ENCODE assay signal across 26 cellular contexts in the genomic region with DNA sequence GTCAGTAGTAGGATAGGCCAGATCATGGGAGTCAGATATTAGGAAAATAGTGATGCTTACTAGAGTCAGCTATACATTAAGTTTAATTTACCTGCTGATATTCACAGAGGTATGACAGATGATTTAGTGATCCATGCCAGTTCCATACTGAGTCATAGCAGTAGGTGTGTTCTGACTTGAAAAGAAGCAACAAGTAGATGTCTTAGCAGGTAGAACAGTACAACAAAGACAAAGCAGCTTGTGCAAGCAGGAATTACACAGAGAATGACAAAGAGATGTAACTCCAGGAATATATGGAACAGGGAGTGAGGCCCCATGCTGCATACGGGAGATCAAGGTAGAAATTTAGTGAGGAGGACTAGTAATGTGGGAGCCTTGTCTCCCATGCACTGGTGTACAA.
DNase-seq lines count a peak whose midpoint lies in the region; ATAC-seq, FAIRE-seq and TF ChIP-seq lines count a peak whose summit lies in the region.
"Had no signal": no experiment of that assay in that cellular context is flagged by ENCODE, and none has a peak within 500 bp of the region (broad histone marks: within the 10 kb centered on the region; RNA-seq: fewer than 3 reads in every experiment).

No MANE protein-coding gene starts in this region.

- peak; percentile 42 for DNase-seq in HPDE6-E6E7 (ENCODE audit: extremely low spot score)
- no peak for DNase-seq in RWPE2 (ENCODE audit: low spot score)
- DNase-seq in epithelial cell of prostate (ENCODE audit: low read depth, low spot score), result peak; percentile 81
- peak; percentile 85 for DNase-seq in keratinocyte (ENCODE audit: low read depth, low spot score)
- no peak for DNase-seq in NCI-H128 (lab: John Stamatoyannopoulos, UW; ENCODE audit: unreplicated experiment)
- DNase-seq in GM12891 (ENCODE audit: insufficient read length, low spot score), result no peak
- no peak for DNase-seq in stimulated activated CD8-positive, alpha-beta memory T cell treated with anti-CD3 and anti-CD28 coated beads, Interleukin-4, amount 100 ng/mL, for 48 hours
- DNase-seq: AML-193; CD4-positive, alpha-beta T cell; GOT3; HCEC 1CT; KBM-7; NCI-H1048; NCI-H1436; NCI-H187; NCI-H2081 treated with DMSO at 0.1 percent for 48 hours; NCI-H2171 treated with DMSO at 0.1 percent for 48 hours; NCI-H345; NCI-H510A treated with DMSO at 0.1 percent for 48 hours; PC-9; SHP77; T-cell had no signal

- H3K4me3 ChIP-seq in RWPE2 (ENCODE audit: severe bottlenecking), result no peak overlapping the region
- peak overlapping the region in 2 of 3 experiments; percentile 34 to 44 for H3K4me3 ChIP-seq in keratinocyte (ENCODE audit: control insufficient read depth in 2 of 3, extremely low read depth in 1 of 3, insufficient read depth in 2 of 3, low read depth in 1 of 3, low read length in 3 of 3)
- H3K4me3 ChIP-seq: BLaER1 treated with 17β-estradiol and CSF1 and Interleukin-3, amounts not matched to agents 10 nM and 100 nM; PC-9 had no signal

- H3K4me1 ChIP-seq in RWPE2 (ENCODE audit: insufficient read depth, poor library complexity, severe bottlenecking) (peaks cover 35% of the 10 kb centered on the region), keratinocyte (ENCODE audit: control insufficient read depth, extremely low read depth, insufficient read depth, low read length) (peaks cover 30% of the 10 kb centered on the region)
- H3K4me1 ChIP-seq: BLaER1 treated with 17β-estradiol and CSF1 and Interleukin-3, amounts not matched to agents 10 nM and 100 nM had no signal

- FAIRE-seq in keratinocyte (lab: Jason Lieb, UNC) (peak; percentile 98), GM12891 (lab: Jason Lieb, UNC) (no peak)
- FAIRE-seq: A204.1, D721Med, HepG2 had no signal

- TF ChIP-seq POLR2A in GM12891 (IDR thresholded peaks at IDR 0.05; ENCODE audit: low read depth, low read length), result no peak

- no peaks in the 10 kb centered on the region for H4K20me1 ChIP-seq in keratinocyte (ENCODE audit: control insufficient read depth, extremely low read depth, insufficient read depth, low read length)
- H4K20me1 ChIP-seq: BLaER1 treated with 17β-estradiol and CSF1 and Interleukin-3, amounts not matched to agents 10 nM and 100 nM had no signal

- dilution Hi-C loops in keratinocyte (cut with MboI; ENCODE audit: extremely low pct_ligation_motif_present, low sequenced_read_pairs), result no loop called here

- H3K36me3 ChIP-seq in RWPE2 (ENCODE audit: low read depth), result no peaks in the 10 kb centered on the region
- no peaks in the 10 kb centered on the region for H3K36me3 ChIP-seq in keratinocyte (ENCODE audit: control insufficient read depth in 2 of 2, extremely low read depth in 1 of 2, insufficient read depth in 2 of 2, low read length in 2 of 2)
- H3K36me3 ChIP-seq: BLaER1 treated with 17β-estradiol and CSF1 and Interleukin-3, amounts not matched to agents 10 nM and 100 nM had no signal

- H3K27ac ChIP-seq in RWPE2 (ENCODE audit: poor library complexity, severe bottlenecking) (peak overlapping the region; percentile 76), epithelial cell of prostate (peak overlapping the region; percentile 58), keratinocyte (ENCODE audit: control insufficient read depth, insufficient read depth, low read length) (peak overlapping the region; percentile 61)
- H3K27ac ChIP-seq: BLaER1 treated with 17β-estradiol and CSF1 and Interleukin-3, amounts not matched to agents 10 nM and 100 nM; PC-9 had no signal

- H2AFZ ChIP-seq in keratinocyte (ENCODE audit: control insufficient read depth, low read length), result peak overlapping the region; percentile 81
- H2AFZ ChIP-seq: PC-9 had no signal

- H3K27me3 ChIP-seq in RWPE2 (ENCODE audit: insufficient read depth, poor library complexity, severe bottlenecking) (no peaks in the 10 kb centered on the region), keratinocyte (ENCODE audit: control insufficient read depth, extremely low read depth, insufficient read depth, low read length) (no peaks in the 10 kb centered on the region)
- H3K27me3 ChIP-seq: BLaER1 treated with 17β-estradiol and CSF1 and Interleukin-3, amounts not matched to agents 10 nM and 100 nM had no signal

- no peaks in the 10 kb centered on the region for H3K9me3 ChIP-seq in RWPE2 (ENCODE audit: severe bottlenecking)
- H3K9me3 ChIP-seq in keratinocyte (ENCODE audit: control insufficient read depth, low read depth, low read length), result no peaks in the 10 kb centered on the region
- H3K9me3 ChIP-seq: BLaER1 treated with 17β-estradiol and CSF1 and Interleukin-3, amounts not matched to agents 10 nM and 100 nM had no signal

- H3K79me2 ChIP-seq in keratinocyte (ENCODE audit: control insufficient read depth, insufficient read depth, low read length), result no peaks in the 10 kb centered on the region

- no peaks in the 10 kb centered on the region for H3K9me1 ChIP-seq in keratinocyte (ENCODE audit: control insufficient read depth, extremely low read depth, insufficient read depth, low read length)

- ATAC-seq in RWPE2 (ENCODE audit: low read depth), result peak; percentile 88
- ATAC-seq: HepG2, T-cell had no signal

- H3K9ac ChIP-seq in keratinocyte (ENCODE audit: control insufficient read depth, extremely low read depth, insufficient read depth, low read length), result no peak overlapping the region
- H3K9ac ChIP-seq: BLaER1 treated with 17β-estradiol and CSF1 and Interleukin-3, amounts not matched to agents 10 nM and 100 nM had no signal

- peak overlapping the region; percentile 76 for H3K4me2 ChIP-seq in keratinocyte (ENCODE audit: control insufficient read depth, extremely low read depth, insufficient read depth, low read depth, low read length)
- H3K4me2 ChIP-seq: BLaER1 treated with 17β-estradiol and CSF1 and Interleukin-3, amounts not matched to agents 10 nM and 100 nM; PC-9 had no signal

- TF ChIP-seq CTCF in RWPE2 (IDR thresholded peaks at IDR 0.05; ENCODE audit: poor library complexity, severe bottlenecking) (no peak), keratinocyte (optimal IDR thresholded peaks at IDR 0.05 in 1 of 3, IDR thresholded peaks at IDR 0.05 in 1 of 3, conservative IDR thresholded peaks at IDR 0.05 in 1 of 3; ENCODE audit: extremely low read depth in 1 of 3, insufficient read depth in 2 of 3, low read length in 3 of 3) (no peak)

TF ChIP-seq in GM12891, 5 proteins besides CTCF, POLR2A, EP300 and RAD21:
- TF ChIP-seq SPI1 (IDR thresholded peaks at IDR 0.05; ENCODE audit: low read depth, low read length) (no peak), PAX5 (IDR thresholded peaks at IDR 0.05; ENCODE audit: insufficient read depth, low read length, severe bottlenecking) (no peak), POLR2AphosphoS5 (IDR thresholded peaks at IDR 0.05; ENCODE audit: low read depth, low read length) (no peak), TAF1 (IDR thresholded peaks at IDR 0.05; ENCODE audit: low read depth, low read length) (no peak), POU2F2 (IDR thresholded peaks at IDR 0.05; ENCODE audit: low read depth, low read length) (no peak)

Comparison
In these comparisons a context has a peak if more than half of its experiments do, and no peak if none do; other contexts are left out.
1. DNase-seq: peak in HPDE6-E6E7 (single experiment), epithelial cell of prostate (single experiment) and keratinocyte (single experiment); none in RWPE2 (single experiment), NCI-H128 (single experiment), GM12891 (single experiment) and stimulated activated CD8-positive, alpha-beta memory T cell treated with anti-CD3 and anti-CD28 coated beads, Interleukin-4, amount 100 ng/mL, for 48 hours (single experiment).
2. Peak in every context shown above with its lines, with median percentiles within 50 percentile points of each other: H3K27ac ChIP-seq.